Comparison of ENCODE assay signal across 20 cellular contexts in the genomic region with DNA sequence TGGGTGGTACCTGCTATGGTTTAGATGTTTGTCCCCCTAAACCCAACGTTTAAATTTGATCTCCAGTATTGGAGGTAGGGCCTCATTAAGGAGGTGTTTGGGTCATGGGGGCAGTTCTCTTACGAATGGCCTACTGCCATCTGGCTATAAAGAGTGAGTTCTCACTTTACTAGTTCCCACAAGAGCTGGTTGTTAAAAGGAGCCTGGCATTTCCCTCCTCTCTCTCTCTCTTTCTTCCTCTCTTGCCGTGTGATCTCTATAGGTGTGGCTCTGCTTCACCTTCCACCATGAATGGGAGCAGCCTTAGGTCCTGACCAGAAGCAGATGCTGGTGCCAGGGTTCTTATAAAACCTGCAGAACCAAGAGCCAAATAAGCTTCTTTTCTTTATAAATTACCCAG.
"Had no signal": no experiment of that assay in that cellular context is flagged by ENCODE, and none has a peak within 500 bp of the region (broad histone marks: within the 10 kb centered on the region; RNA-seq: fewer than 3 reads in every experiment).

No MANE protein-coding gene starts in this region.

- H3K27me3 Mint-ChIP-seq: dendritic cell treated with granulocyte-macrophage colony-stimulating factor and Interleukin-4, amounts not matched to agents 40 ng/mL and 50 ng/mL, for 4 days; effector memory CD8-positive, alpha-beta T cell had no signal

- H3K4me3 Mint-ChIP-seq: dendritic cell treated with granulocyte-macrophage colony-stimulating factor and Interleukin-4, amounts not matched to agents 40 ng/mL and 50 ng/mL, for 4 days; effector memory CD8-positive, alpha-beta T cell; endodermal cell had no signal

- H3K27ac Mint-ChIP-seq: dendritic cell treated with granulocyte-macrophage colony-stimulating factor and Interleukin-4, amounts not matched to agents 40 ng/mL and 50 ng/mL, for 4 days; effector memory CD8-positive, alpha-beta T cell; endodermal cell had no signal

- DNase-seq: colonic mucosa; cortex of kidney; dermis blood vessel endothelial cell; dorsolateral prefrontal cortex; effector CD4-positive, alpha-beta T cell; effector CD8-positive, alpha-beta T cell; effector memory CD4-positive, alpha-beta T cell; effector memory CD8-positive, alpha-beta T cell; endodermal cell; erythroblast; esophagus squamous epithelium; foreskin fibroblast; foreskin keratinocyte; foreskin melanocyte; gastrocnemius medialis; glutamatergic neuron; head of caudate nucleus; heart left ventricle; heart right ventricle had no signal
